7 cellular contexts compared by ENCODE assay signal in the genomic region with DNA sequence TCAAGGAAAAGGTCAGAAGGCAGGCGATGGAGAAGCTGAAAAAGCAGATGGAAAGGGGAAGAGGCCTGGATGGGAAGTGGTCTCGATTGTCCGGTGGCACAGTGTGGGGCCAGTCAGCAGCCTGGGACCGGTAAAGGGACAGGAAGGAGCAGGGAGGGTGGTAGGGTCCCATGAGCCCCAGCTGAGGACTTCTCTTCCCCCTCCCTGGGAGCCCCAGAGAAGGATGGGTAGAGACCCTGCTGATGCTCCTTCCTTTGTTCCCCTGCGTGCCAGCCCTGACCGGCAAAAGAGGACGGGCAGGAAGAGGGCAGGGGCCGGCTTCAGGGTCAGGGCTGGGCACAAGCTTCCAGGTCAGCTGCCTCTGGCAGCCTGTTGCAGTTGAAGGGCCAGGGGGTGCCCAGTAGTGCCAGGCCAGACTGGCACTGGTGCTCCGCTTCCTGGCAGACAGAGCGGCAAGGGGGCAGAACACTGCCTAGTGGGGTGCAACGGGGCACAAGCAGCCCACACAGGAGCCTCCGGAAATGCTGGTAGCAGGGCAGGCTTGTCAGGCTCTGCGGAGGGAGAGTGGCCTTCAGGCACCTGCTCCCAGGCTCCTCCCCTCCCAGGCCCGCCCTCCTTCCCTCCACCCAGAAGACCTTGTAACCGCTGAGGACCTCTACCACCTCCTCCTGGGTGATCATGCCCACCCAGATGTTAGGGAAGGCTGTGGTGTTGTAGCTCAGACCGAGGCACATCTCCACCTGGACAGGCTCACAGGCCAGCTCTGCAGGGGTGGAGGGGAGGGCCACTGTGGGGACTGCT. TPM values are rescaled to one million over a fixed set of nuclear protein-coding genes. Genes with fewer than 3 reads are reported as not detected.
DNase-seq lines count a peak whose midpoint lies in the region; ATAC-seq and TF ChIP-seq lines count a peak whose summit lies in the region.
"Had no signal": no experiment of that assay in that cellular context is flagged by ENCODE, and none has a peak within 500 bp of the region (broad histone marks: within the 10 kb centered on the region; RNA-seq: fewer than 3 reads in every experiment).

No MANE protein-coding gene starts in this region.

- ATAC-seq in GM19324 (IDR thresholded peaks at IDR 0.05; ENCODE audit: low FRiP score, unreplicated experiment) (no peak), GM19328 (IDR thresholded peaks at IDR 0.05; ENCODE audit: unreplicated experiment) (no peak)
- ATAC-seq: activated naive CD4-positive, alpha-beta T cell treated with anti-CD3 and anti-CD28 coated beads, Interleukin-2, amount 50 U/mL, for 72 hours had no signal

- H3K36me3 ChIP-seq in Peyer's patch (no peaks in the 10 kb centered on the region), left ventricle myocardium inferior (peaks cover 5% of the 10 kb centered on the region), skeletal muscle satellite cell (ENCODE audit: insufficient read depth, low read length) (no peaks in the 10 kb centered on the region)

- H3K4me2 ChIP-seq in skeletal muscle satellite cell (ENCODE audit: low read length), result peak overlapping the region; percentile 82

- H3K9me3 ChIP-seq in Peyer's patch, result no peaks in the 10 kb centered on the region
- H3K9me3 ChIP-seq in left ventricle myocardium inferior (replicated peaks), result no peaks in the 10 kb centered on the region
- H3K9me3 ChIP-seq in skeletal muscle satellite cell (replicated peaks; ENCODE audit: low read length), result no peaks in the 10 kb centered on the region

- peak overlapping the region; percentile 28 for H3K9ac ChIP-seq in skeletal muscle satellite cell (ENCODE audit: low read depth, low read length)

- intact Hi-C loops in left ventricle myocardium inferior (cut with micrococcal nuclease), result no loop called here

- TF ChIP-seq POLR2A in Peyer's patch (IDR thresholded peaks at IDR 0.05), result no peak

- H3K4me1 ChIP-seq in Peyer's patch, result peaks cover 3 to 53% (median 17%) of the 10 kb centered on the region in 4 donors
- peaks cover 59% of the 10 kb centered on the region for H3K4me1 ChIP-seq in left ventricle myocardium inferior
- peaks cover 38% of the 10 kb centered on the region for H3K4me1 ChIP-seq in skeletal muscle satellite cell (ENCODE audit: control insufficient read depth, insufficient read depth, low read length)

- H3K27me3 ChIP-seq in Peyer's patch (peaks cover 0 to 5% of the 10 kb centered on the region in 2 donors), left ventricle myocardium inferior (ENCODE audit: low read depth) (no peaks in the 10 kb centered on the region), skeletal muscle satellite cell (ENCODE audit: control insufficient read depth, insufficient read depth, low read length) (peaks cover 35% of the 10 kb centered on the region)

- H3K4me3 ChIP-seq in Peyer's patch (no peak overlapping the region), left ventricle myocardium inferior (peak overlapping the region; percentile 77), skeletal muscle satellite cell (ENCODE audit: low read length) (no peak overlapping the region)

- TF ChIP-seq CTCF in Peyer's patch (IDR thresholded peaks at IDR 0.05), result no peak
- TF ChIP-seq CTCF in left ventricle myocardium inferior (IDR thresholded peaks at IDR 0.05; ENCODE audit: borderline replicate concordance), result no peak

- DNase-seq in Peyer's patch, result peak in 1 of 3 donors; percentile 52
- no peak for DNase-seq in left ventricle myocardium inferior
- DNase-seq in NCI-H446 treated with DMSO at 0.1 percent for 48 hours (lab: John Stamatoyannopoulos, UW), result no peak

- H3K27ac ChIP-seq in Peyer's patch (peak overlapping the region in 3 of 4 donors; percentile 71 to 90 (median 78)), left ventricle myocardium inferior (replicated peaks) (peak overlapping the region; percentile 95)

RNA-seq across cellular contexts. Expression of a gene that starts 0.7 kb away (rescaled TPM):
- total RNA-seq in Peyer's patch (10 to 100 TPM; 10.3 to 26.4 (median 11.8) TPM), left ventricle myocardium inferior (14.4 TPM)
- 0.76 and 1.1 TPM in 2 replicates for total RNA-seq in skeletal muscle satellite cell (2012; rRNA removed)
- total RNA-seq: activated naive CD4-positive, alpha-beta T cell treated with anti-CD3 and anti-CD28 coated beads, Interleukin-2, amount 50 U/mL, for 72 hours had no signal

RNA-seq across cellular contexts. Expression of a gene that starts 5.1 kb away (rescaled TPM):
- total RNA-seq in Peyer's patch (not detected), left ventricle myocardium inferior (not detected)
- total RNA-seq in skeletal muscle satellite cell (2012; rRNA removed), result not detected in 2 replicates
- total RNA-seq: activated naive CD4-positive, alpha-beta T cell treated with anti-CD3 and anti-CD28 coated beads, Interleukin-2, amount 50 U/mL, for 72 hours had no signal

RNA-seq across cellular contexts. Expression of a gene that starts 7.1 kb away (rescaled TPM):
- total RNA-seq in Peyer's patch, result 10 to 100 TPM; 15.5 to 23.4 (median 16.5) TPM
- 14.0 TPM for total RNA-seq in left ventricle myocardium inferior
- 4.8 and 6.1 TPM in 2 replicates for total RNA-seq in skeletal muscle satellite cell (2012; rRNA removed)

RNA-seq across cellular contexts. Expression of a gene that starts 24.5 kb away (rescaled TPM):
- total RNA-seq in Peyer's patch, result 100 to 1,000 TPM in 1 of 4 donors, 10 to 100 TPM in 3; 27.5 to 112 (median 66.2) TPM
- total RNA-seq in left ventricle myocardium inferior, result 59.2 TPM
- total RNA-seq in skeletal muscle satellite cell (2012; rRNA removed), result 11.4 and 11.8 TPM in 2 replicates

RNA-seq across cellular contexts. Expression of a gene that starts 40.1 kb away (rescaled TPM):
- total RNA-seq in Peyer's patch (10 to 100 TPM in 3 of 4 donors, 1 to 10 TPM in 1; 2.5 to 61.8 (median 32.2) TPM), left ventricle myocardium inferior (135 TPM)
- 1.5 TPM in 1 of 2 replicates, not detected in the other for total RNA-seq in skeletal muscle satellite cell (2012; rRNA removed)
